17 cellular contexts compared by ENCODE assay signal in the genomic region with DNA sequence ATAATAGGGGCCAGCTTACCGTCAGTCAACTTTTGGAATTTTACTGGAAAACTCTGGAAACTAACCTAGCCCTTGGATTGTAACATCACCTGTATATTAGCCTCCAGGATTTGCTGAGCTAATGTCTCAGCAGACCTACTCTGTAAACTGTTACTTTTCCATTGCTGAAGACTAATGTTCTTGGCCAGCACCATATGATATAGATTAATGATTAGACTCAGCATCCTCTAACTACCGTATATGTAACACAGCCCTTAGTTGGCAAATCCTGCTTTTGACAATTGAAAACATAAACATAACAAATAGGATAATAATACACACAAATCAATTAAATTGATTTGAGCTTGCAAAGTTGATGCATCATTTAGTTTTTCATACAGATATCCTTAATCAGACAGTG.
"Had no signal": no experiment of that assay in that cellular context is flagged by ENCODE, and none has a peak within 500 bp of the region (broad histone marks: within the 10 kb centered on the region; RNA-seq: fewer than 3 reads in every experiment).

No MANE protein-coding gene starts in this region.

- H3K27me3 ChIP-seq: heart left ventricle, neural progenitor cell, ovary had no signal

- H3K27ac ChIP-seq: epithelial cell of prostate, neural progenitor cell, ovary, thoracic aorta had no signal

- H2AFZ ChIP-seq: neural progenitor cell had no signal

- H3K36me3 ChIP-seq: heart left ventricle, neural progenitor cell, ovary, thoracic aorta had no signal

- H3K27me3 Mint-ChIP-seq: activated naive CD8-positive, alpha-beta T cell treated with anti-CD3 and anti-CD28 coated beads for 36 hours; brain; naive B cell had no signal

- H3K9me3 ChIP-seq: ovary, thoracic aorta had no signal

- H3K27ac Mint-ChIP-seq: activated naive CD8-positive, alpha-beta T cell treated with anti-CD3 and anti-CD28 coated beads for 36 hours; activated T-helper 1 cell treated with anti-CD3 and anti-CD28 coated beads, Interleukin-12 subunit alpha, Interleukin-12 subunit beta, Interleukin-2, Interleukin-4 antibody, amounts not matched to agents 30 ng/mL and 10 ng/mL and 1 ng/mL, durations not matched to agents 14 hours and 24 hours and 36 hours; naive B cell; neural progenitor cell; stimulated activated effector memory CD8-positive, alpha-beta T cell treated with anti-CD3 and anti-CD28 coated beads, Interleukin-12 subunit alpha, Interleukin-12 subunit beta, amount 100 ng/mL, for 72 hours had no signal

- H3K4me2 ChIP-seq: neural progenitor cell had no signal

- DNase-seq: activated naive CD8-positive, alpha-beta T cell treated with anti-CD3 and anti-CD28 coated beads for 36 hours; dermis blood vessel endothelial cell; heart left ventricle; left colon; mammary epithelial cell; naive B cell; ovary; stimulated activated CD4-positive, alpha-beta T cell treated with anti-CD3 and anti-CD28 coated beads, Interleukin-12 subunit alpha, Interleukin-12 subunit beta, amount 100 ng/mL, for 4 hours; T1000 had no signal

- H3K4me1 Mint-ChIP-seq: activated naive CD8-positive, alpha-beta T cell treated with anti-CD3 and anti-CD28 coated beads for 36 hours; central memory CD8-positive, alpha-beta T cell; stimulated activated effector memory CD8-positive, alpha-beta T cell treated with anti-CD3 and anti-CD28 coated beads, Interleukin-12 subunit alpha, Interleukin-12 subunit beta, amount 100 ng/mL, for 72 hours had no signal

- H3K9me3 Mint-ChIP-seq: activated T-helper 1 cell treated with anti-CD3 and anti-CD28 coated beads, Interleukin-12 subunit alpha, Interleukin-12 subunit beta, Interleukin-2, Interleukin-4 antibody, amounts not matched to agents 30 ng/mL and 10 ng/mL and 1 ng/mL, durations not matched to agents 14 hours and 24 hours and 36 hours had no signal

- H3K9ac ChIP-seq: neural progenitor cell had no signal

- H3K36me3 Mint-ChIP-seq: activated naive CD8-positive, alpha-beta T cell treated with anti-CD3 and anti-CD28 coated beads for 36 hours; brain; naive B cell; neural progenitor cell; stimulated activated effector memory CD8-positive, alpha-beta T cell treated with anti-CD3 and anti-CD28 coated beads, Interleukin-12 subunit alpha, Interleukin-12 subunit beta, amount 100 ng/mL, for 72 hours had no signal

- ATAC-seq: activated CD4-positive, CD25-positive, alpha-beta regulatory T cell treated with anti-CD3 and anti-CD28 coated beads, Interleukin-2, amount 50 U/mL, for 24 hours; left colon; stimulated activated effector memory CD8-positive, alpha-beta T cell treated with anti-CD3 and anti-CD28 coated beads, Interleukin-12 subunit alpha, Interleukin-12 subunit beta, amount 100 ng/mL, for 72 hours had no signal

- H3K4me3 ChIP-seq: heart left ventricle, neural progenitor cell, ovary, thoracic aorta had no signal

- H3K4me3 Mint-ChIP-seq: activated naive CD8-positive, alpha-beta T cell treated with anti-CD3 and anti-CD28 coated beads for 36 hours; activated T-helper 1 cell treated with anti-CD3 and anti-CD28 coated beads, Interleukin-12 subunit alpha, Interleukin-12 subunit beta, Interleukin-2, Interleukin-4 antibody, amounts not matched to agents 30 ng/mL and 10 ng/mL and 1 ng/mL, durations not matched to agents 14 hours and 24 hours and 36 hours; brain; central memory CD8-positive, alpha-beta T cell; naive B cell; neural progenitor cell; stimulated activated effector memory CD8-positive, alpha-beta T cell treated with anti-CD3 and anti-CD28 coated beads, Interleukin-12 subunit alpha, Interleukin-12 subunit beta, amount 100 ng/mL, for 72 hours had no signal
